12 cellular contexts compared by ENCODE assay signal in genomic region chr12:47715877-47716548, GRCh38. TPM values are rescaled to one million over a fixed set of nuclear protein-coding genes. Genes with fewer than 3 reads are reported as not detected.
DNase-seq lines count a peak whose midpoint lies in the region; ATAC-seq and TF ChIP-seq lines count a peak whose summit lies in the region.
"Had no signal": no experiment of that assay in that cellular context is flagged by ENCODE, and none has a peak within 500 bp of the region (broad histone marks: within the 10 kb centered on the region; RNA-seq: fewer than 3 reads in every experiment).

No MANE protein-coding gene starts in this region.

- H3K36me3 Mint-ChIP-seq in dendritic cell treated with granulocyte-macrophage colony-stimulating factor and Interleukin-4, amounts not matched to agents 40 ng/mL and 50 ng/mL, for 4 days (ENCODE audit: low read depth) = peaks cover 21% of the 10 kb centered on the region

- H3K18ac ChIP-seq in IMR-90 (ENCODE audit: low read depth, low read length) = no peak overlapping the region

- CTCF ChIA-PET in IMR-90 (lab: Yijun Ruan, JAX) = interaction anchor here (0.6 to 2.1 kb wide), 11 partner anchors 10 to 189 kb away, joined by 3 to 7 read pairs (median 5); partner anchors contain the start of genes ENDOU, RAPGEF3, RPAP3 and VDR

- H3K4me3 Mint-ChIP-seq in dendritic cell treated with granulocyte-macrophage colony-stimulating factor and Interleukin-4, amounts not matched to agents 40 ng/mL and 50 ng/mL, for 4 days = no peak overlapping the region
- H3K4me3 Mint-ChIP-seq: activated naive CD8-positive, alpha-beta T cell treated with anti-CD3 and anti-CD28 coated beads, Interleukin-2, amount 10 ng/mL, durations not matched to agents 7 days and 5 days; nephron progenitor cell had no signal

- H3K27me3 ChIP-seq in IMR-90 (ENCODE audit: control insufficient read depth, insufficient read depth, low read length) = no peaks in the 10 kb centered on the region
- no peaks in the 10 kb centered on the region for H3K27me3 ChIP-seq in lower lobe of right lung (ENCODE audit: low read depth)

- 93% methylated on average over 3 of the region's 13 CpGs; no CpG with 5 or more reads in 1 of the 2 experiments for WGBS in IMR-90 (ENCODE audit: extremely low coverage in 2 of 2, insufficient read length in 1 of 2), 2 experiments

- dilution Hi-C loops in IMR-90 (cut with HindIII; ENCODE audit: low sequenced_read_pairs, unreplicated experiment) = no loop called here

- TF ChIP-seq CTCF in IMR-90 (conservative IDR thresholded peaks at IDR 0.05; ENCODE audit: low read depth, low read length) = no peak
- no peak for TF ChIP-seq CTCF in lower lobe of right lung (IDR thresholded peaks at IDR 0.05)

- H3K4me3 ChIP-seq in IMR-90 (ENCODE audit: insufficient read depth, low read depth, low read length) = no peak overlapping the region
- no peak overlapping the region for H3K4me3 ChIP-seq in lower lobe of right lung

- no peaks in the 10 kb centered on the region for H3K36me3 ChIP-seq in IMR-90 (ENCODE audit: control insufficient read depth, insufficient read depth, low read length)
- H3K36me3 ChIP-seq in lower lobe of right lung = no peaks in the 10 kb centered on the region

- 0 out of 4 replicates have a peak overlapping the region, but pooled peaks of 1 of the 2 experiments have one; percentile 31 for H4K8ac ChIP-seq in IMR-90 (ENCODE audit: low read depth in 2 of 2, low read length in 2 of 2)

- no peak overlapping the region for H4K5ac ChIP-seq in IMR-90 (ENCODE audit: low read depth, low read length)

- no peak overlapping the region for H3K9ac ChIP-seq in IMR-90 (ENCODE audit: low read depth, low read length)

- no peak overlapping the region for H3K27ac ChIP-seq in IMR-90 (ENCODE audit: insufficient read depth, low read length)
- H3K27ac ChIP-seq in lower lobe of right lung = peak overlapping the region; percentile 18
- peak overlapping the region; percentile 91 for H3K27ac ChIP-seq in substantia nigra (ENCODE audit: low read depth, low read length, poor library complexity, severe bottlenecking)

- H4K91ac ChIP-seq in IMR-90 (ENCODE audit: insufficient read depth, low read depth, low read length) = no peak overlapping the region

- H2BK5ac ChIP-seq in IMR-90 (ENCODE audit: low read depth, low read length, poor library complexity, severe bottlenecking) = no peak overlapping the region

- no peak overlapping the region for H3K14ac ChIP-seq in IMR-90 (replicated peaks; ENCODE audit: low read depth, low read length)

- H2BK120ac ChIP-seq in IMR-90 (ENCODE audit: low read depth, low read length) = no peak overlapping the region

- H2BK20ac ChIP-seq in IMR-90 (ENCODE audit: low read depth, low read length) = no peak overlapping the region

- H3K27ac Mint-ChIP-seq in dendritic cell treated with granulocyte-macrophage colony-stimulating factor and Interleukin-4, amounts not matched to agents 40 ng/mL and 50 ng/mL, for 4 days = peak overlapping the region; percentile 68
- H3K27ac Mint-ChIP-seq: activated naive CD8-positive, alpha-beta T cell treated with anti-CD3 and anti-CD28 coated beads, Interleukin-2, amount 10 ng/mL, durations not matched to agents 7 days and 5 days; nephron progenitor cell had no signal

- H2AK5ac ChIP-seq in IMR-90 (ENCODE audit: low read depth, low read length) = peak overlapping the region; percentile 60; the same call in 1 of the 2 replicates

- BruUV-seq in IMR-90 (replicated peaks; lab: Mats Ljungman, UMichigan) = no TSS peak

- H2AFZ ChIP-seq in IMR-90 (replicated peaks; ENCODE audit: low read length, poor library complexity) = peak overlapping the region; percentile 3

- H3K23ac ChIP-seq in IMR-90 (ENCODE audit: low read depth, low read length) = no peak overlapping the region

- in situ Hi-C loops in IMR-90 (cut with MboI; ENCODE audit: low sequenced_read_pairs) (no loop called here), G401 (cut with HindIII; ENCODE audit: low sequenced_read_pairs) (no loop called here)

- H3K9me3 Mint-ChIP-seq in dendritic cell treated with granulocyte-macrophage colony-stimulating factor and Interleukin-4, amounts not matched to agents 40 ng/mL and 50 ng/mL, for 4 days = no peaks in the 10 kb centered on the region
- H3K9me3 Mint-ChIP-seq: activated naive CD8-positive, alpha-beta T cell treated with anti-CD3 and anti-CD28 coated beads, Interleukin-2, amount 10 ng/mL, durations not matched to agents 7 days and 5 days; nephron progenitor cell had no signal

- no peaks in the 10 kb centered on the region for H4K20me1 ChIP-seq in IMR-90 (ENCODE audit: insufficient read depth, low read length)

- peaks cover 4% of the 10 kb centered on the region for H3K27me3 Mint-ChIP-seq in dendritic cell treated with granulocyte-macrophage colony-stimulating factor and Interleukin-4, amounts not matched to agents 40 ng/mL and 50 ng/mL, for 4 days
- H3K27me3 Mint-ChIP-seq: activated naive CD8-positive, alpha-beta T cell treated with anti-CD3 and anti-CD28 coated beads, Interleukin-2, amount 10 ng/mL, durations not matched to agents 7 days and 5 days had no signal

- no peaks in the 10 kb centered on the region for H3K9me1 ChIP-seq in IMR-90 (ENCODE audit: insufficient read depth, low read length)

- H3K9me3 ChIP-seq in IMR-90 (ENCODE audit: control insufficient read depth, insufficient read depth, low read length) (no peaks in the 10 kb centered on the region), lower lobe of right lung (no peaks in the 10 kb centered on the region)

- H3K4me1 Mint-ChIP-seq in dendritic cell treated with granulocyte-macrophage colony-stimulating factor and Interleukin-4, amounts not matched to agents 40 ng/mL and 50 ng/mL, for 4 days (ENCODE audit: low read depth) = peaks cover 74% of the 10 kb centered on the region

- no peak overlapping the region for H3K56ac ChIP-seq in IMR-90 (ENCODE audit: extremely low read depth, insufficient read depth, low read length)

- peak overlapping the region; percentile 67 for H2AK9ac ChIP-seq in IMR-90 (replicated peaks; ENCODE audit: low read depth, low read length, poor library complexity)

- ATAC-seq in IMR-90 (ENCODE audit: low read depth) (no peak), lower lobe of right lung (peak in 1 of 2 donors; percentile 1)
- ATAC-seq in stimulated activated naive CD8-positive, alpha-beta T cell treated with anti-CD3 and anti-CD28 coated beads, Interleukin-15, Interleukin-2, amounts not matched to agents 100 U/mL and 50 U/mL, for 24 hours = no peak

- H3K4ac ChIP-seq in IMR-90 (ENCODE audit: low read depth, low read length) = no peak overlapping the region; the same call in 1 of the 2 replicates

- TF ChIP-seq POLR2A in IMR-90 (IDR thresholded peaks at IDR 0.05; ENCODE audit: low read depth, low read length) = no peak

- DNase-seq in IMR-90 (no peak), lower lobe of right lung (no peak), substantia nigra (lab: John Stamatoyannopoulos, UW) (no peak), G401 (ENCODE audit: low spot score) (no peak), CD1c-positive myeloid dendritic cell (ENCODE audit: extremely low spot score) (no peak), NCI-H146 (lab: John Stamatoyannopoulos, UW) (no peak)
- no peak for DNase-seq in stimulated activated naive CD8-positive, alpha-beta T cell treated with anti-CD3 and anti-CD28 coated beads, Interleukin-15, Interleukin-2, amounts not matched to agents 100 U/mL and 50 U/mL, for 24 hours

- intact Hi-C loops in IMR-90 (cut with micrococcal nuclease) = loop anchor here (1.0 to 10.0 kb wide), 5 partner anchors 51 to 449 kb away; partner anchors contain the start of gene TMEM106C
- intact Hi-C loops in dendritic cell treated with granulocyte-macrophage colony-stimulating factor and Interleukin-4, amounts not matched to agents 40 ng/mL and 50 ng/mL, for 4 days (cut with micrococcal nuclease) = loop anchor here (1.0 to 10.0 kb wide), 4 partner anchors 51 to 229 kb away; no protein-coding TSS in a partner anchor
- intact Hi-C loops in lower lobe of right lung (cut with DNase I) = no loop called here

- POLR2A ChIA-PET in IMR-90 (lab: Charles Lee; ENCODE audit: unreplicated experiment) = interaction anchor here (0.5 kb wide), 1 partner anchor 13 kb away, joined by 8 read pairs; no protein-coding TSS in a partner anchor

- no peak overlapping the region; the same call in 1 of the 2 replicates for H3K4me2 ChIP-seq in IMR-90 (ENCODE audit: low read depth, low read length)

- H2BK15ac ChIP-seq in IMR-90 (ENCODE audit: low read depth, low read length) = no peak overlapping the region

- TF ChIP-seq RAD21 in IMR-90 (IDR thresholded peaks at IDR 0.05; ENCODE audit: low read length) = no peak

- no peaks in the 10 kb centered on the region for H3K79me1 ChIP-seq in IMR-90 (ENCODE audit: low read depth in 1 of 2, low read length in 2 of 2)

- H3K4me1 ChIP-seq in IMR-90 (ENCODE audit: control insufficient read depth, insufficient read depth, low read length) = peaks cover 8% of the 10 kb centered on the region
- H3K4me1 ChIP-seq in lower lobe of right lung = peaks cover 42% of the 10 kb centered on the region

TF ChIP-seq in IMR-90, 13 proteins besides CTCF, POLR2A, EP300 and RAD21 (continues in another document):
- TF ChIP-seq SMC3 (IDR thresholded peaks at IDR 0.05; ENCODE audit: low read depth, low read length) (no peak), MAZ (IDR thresholded peaks at IDR 0.05; ENCODE audit: borderline replicate concordance, low read depth, low read length) (no peak)

RNA-seq across cellular contexts. Expression of gene ENDOU, which starts 9.3 kb away (rescaled TPM):
- total RNA-seq in IMR-90 (2012; rRNA removed) (under 0.01 TPM in 2 replicates), lower lobe of right lung (not detected)
- polyA plus RNA-seq in IMR-90 (2012; rRNA removed) = 0.07 and 0.09 TPM in 2 replicates
- polyA plus RNA-seq in IMR-90 (2012; cell fraction: cytosol; rRNA removed) = 0.03 TPM in 1 of 2 replicates, not detected in the other
- polyA plus RNA-seq in IMR-90 (2012; cell fraction: nucleus; rRNA removed; ENCODE audit: low replicate concordance) = 0.11 and 0.15 TPM in 2 replicates
- total RNA-seq in G401 (2014; rRNA removed; shearing (Covaris generic)) = 1.9 TPM in 1 of 2 replicates, not detected in the other
- total RNA-seq: dermis blood vessel endothelial cell, H1 had no signal
- polyA plus RNA-seq: H1 had no signal

RNA-seq across cellular contexts. Expression of gene RPAP3, which starts 10.2 kb away (rescaled TPM):
- total RNA-seq in IMR-90 (2012; rRNA removed) = 10.6 and 20.0 TPM in 2 replicates
- polyA plus RNA-seq in IMR-90 (2012; rRNA removed) = 10.3 and 13.4 TPM in 2 replicates
- polyA plus RNA-seq in IMR-90 (2012; cell fraction: cytosol; rRNA removed) = 0.77 and 1.2 TPM in 2 replicates
- 0.29 and 5.5 TPM in 2 replicates for polyA plus RNA-seq in IMR-90 (2012; cell fraction: nucleus; rRNA removed; ENCODE audit: low replicate concordance)
- total RNA-seq in lower lobe of right lung = 20.2 TPM
- 22.8 and 44.4 TPM in 2 replicates for total RNA-seq in G401 (2014; rRNA removed; shearing (Covaris generic))

RNA-seq across cellular contexts. Expression of gene RAPGEF3, which starts 42.7 kb away (rescaled TPM):
- total RNA-seq in IMR-90 (2012; rRNA removed) = 0.83 and 1.3 TPM in 2 replicates
- polyA plus RNA-seq in IMR-90 (2012; rRNA removed) = 2.0 and 2.9 TPM in 2 replicates
- polyA plus RNA-seq in IMR-90 (2012; cell fraction: cytosol; rRNA removed) = 1.7 TPM in 2 replicates
- polyA plus RNA-seq in IMR-90 (2012; cell fraction: nucleus; rRNA removed; ENCODE audit: low replicate concordance) = 11.2 and 11.8 TPM in 2 replicates
- 44.5 TPM for total RNA-seq in lower lobe of right lung
- total RNA-seq in G401 (2014; rRNA removed; shearing (Covaris generic)) = 6.1 and 9.0 TPM in 2 replicates

RNA-seq across cellular contexts. Expression of gene SLC48A1, which starts 57.0 kb away (rescaled TPM):
- total RNA-seq in IMR-90 (2012; rRNA removed) (4.4 and 4.8 TPM in 2 replicates), lower lobe of right lung (39.9 TPM)
- 5.9 and 6.0 TPM in 2 replicates for polyA plus RNA-seq in IMR-90 (2012; rRNA removed)
- polyA plus RNA-seq in IMR-90 (2012; cell fraction: cytosol; rRNA removed) = 4.1 and 10.3 TPM in 2 replicates
- polyA plus RNA-seq in IMR-90 (2012; cell fraction: nucleus; rRNA removed; ENCODE audit: low replicate concordance) = 10.0 and 10.3 TPM in 2 replicates
- 32.3 and 34.4 TPM in 2 replicates for total RNA-seq in G401 (2014; rRNA removed; shearing (Covaris generic))
